ENCODE assay signal across 36 cellular contexts in genomic region chr17:29322363-29322762, GRCh38. TPM values are rescaled to one million over a fixed set of nuclear protein-coding genes. Genes with fewer than 3 reads are reported as not detected.
DNase-seq lines count a peak whose midpoint lies in the region; ATAC-seq, FAIRE-seq and TF ChIP-seq lines count a peak whose summit lies in the region.
"Had no signal": no experiment of that assay in that cellular context is flagged by ENCODE, and none has a peak within 500 bp of the region (broad histone marks: within the 10 kb centered on the region; RNA-seq: fewer than 3 reads in every experiment).

No MANE protein-coding gene starts in this region.

- no TSS peak for BruUV-seq in HepG2 (replicated peaks; lab: Mats Ljungman, UMichigan)
- BruUV-seq in IMR-90 (replicated peaks; lab: Mats Ljungman, UMichigan), result no TSS peak
- BruUV-seq in K562 (replicated peaks; lab: Mats Ljungman, UMichigan), result no TSS peak

- TF ChIP-seq RAD21 in HepG2 (CRISPR knock-in tag; IDR thresholded peaks at IDR 0.05) (no peak), A549 (conservative IDR thresholded peaks at IDR 0.05 in 1 of 2, IDR thresholded peaks at IDR 0.05 in 1 of 2) (no peak), IMR-90 (IDR thresholded peaks at IDR 0.05; ENCODE audit: low read length) (no peak), K562 (CRISPR knock-in tag; conservative IDR thresholded peaks at IDR 0.05 in 1 of 2, IDR thresholded peaks at IDR 0.05 in 1 of 2) (no peak)

- ATAC-seq in HepG2 (no peak), right lobe of liver (no peak), A549 (no peak), IMR-90 (ENCODE audit: low read depth) (no peak), K562 (no peak), GM21717 (IDR thresholded peaks at IDR 0.05; ENCODE audit: unreplicated experiment) (no peak)
- no peak for ATAC-seq in activated T-cell treated with anti-CD3 and anti-CD28 coated beads, Interleukin-2, amount 50 U/mL, for 4 hours
- ATAC-seq: CD8-positive, alpha-beta T cell had no signal

- H3K36me3 Mint-ChIP-seq in activated T-cell treated with anti-CD3 and anti-CD28 coated beads, Interleukin-2, amount 50 U/mL, for 4 hours (ENCODE audit: insufficient read depth), result no peaks in the 10 kb centered on the region
- H3K36me3 Mint-ChIP-seq: CD14-positive monocyte; CD4-positive, alpha-beta memory T cell; CD4-positive, CD25-positive, alpha-beta regulatory T cell; CD8-positive, alpha-beta memory T cell; CD8-positive, alpha-beta T cell had no signal

- H4K20me1 ChIP-seq in HepG2 (ENCODE audit: insufficient read depth, low read length), result no peaks in the 10 kb centered on the region
- no peaks in the 10 kb centered on the region for H4K20me1 ChIP-seq in IMR-90 (ENCODE audit: insufficient read depth, low read length)
- H4K20me1 ChIP-seq in K562 (replicated peaks; ENCODE audit: control insufficient read depth, insufficient read depth, low read length), result no peaks in the 10 kb centered on the region
- H4K20me1 ChIP-seq: BLaER1; BLaER1 treated with 17β-estradiol and CSF1 and Interleukin-3, amounts not matched to agents 10 nM and 100 nM had no signal

- no peak overlapping the region for H2AK9ac ChIP-seq in IMR-90 (replicated peaks; ENCODE audit: low read depth, low read length, poor library complexity)

- H2BK15ac ChIP-seq in IMR-90 (ENCODE audit: low read depth, low read length), result no peak overlapping the region

- no peak overlapping the region for H2BK5ac ChIP-seq in IMR-90 (ENCODE audit: low read depth, low read length, poor library complexity, severe bottlenecking)

- H3K27me3 ChIP-seq in HepG2 (ENCODE audit: control insufficient read depth in 1 of 2, insufficient read depth in 2 of 2, low read length in 2 of 2) (no peaks in the 10 kb centered on the region; a peak in 1 of 5 replicates), right lobe of liver (no peaks in the 10 kb centered on the region), IMR-90 (ENCODE audit: control insufficient read depth, insufficient read depth, low read length) (peaks cover 6% of the 10 kb centered on the region), K562 (ENCODE audit: control insufficient read depth in 2 of 2, insufficient read depth in 2 of 2, low read length in 2 of 2) (peaks cover 5 to 19% of the 10 kb centered on the region in 2 experiments; a peak in 3 of 5 replicates)
- H3K27me3 ChIP-seq: BE2C; BLaER1; BLaER1 treated with 17β-estradiol and CSF1 and Interleukin-3, amounts not matched to agents 10 nM and 100 nM had no signal

- H3K79me2 ChIP-seq in HepG2 (ENCODE audit: insufficient read depth, low read length) (no peaks in the 10 kb centered on the region), K562 (ENCODE audit: control insufficient read depth, insufficient read depth, low read length) (no peaks in the 10 kb centered on the region)

- dilution Hi-C loops in IMR-90 (cut with HindIII; ENCODE audit: low sequenced_read_pairs, unreplicated experiment), result no loop called here

- TF ChIP-seq CTCF in HepG2 (CRISPR knock-in tag; IDR thresholded peaks at IDR 0.05), result no peak
- TF ChIP-seq CTCF in right lobe of liver (IDR thresholded peaks at IDR 0.05), result no peak
- TF ChIP-seq CTCF in A549 (IDR thresholded peaks at IDR 0.05), result no peak
- TF ChIP-seq CTCF in IMR-90 (conservative IDR thresholded peaks at IDR 0.05; ENCODE audit: low read depth, low read length), result no peak
- no peak for TF ChIP-seq CTCF in K562 (IDR thresholded peaks at IDR 0.05 in 2 of 3, conservative IDR thresholded peaks at IDR 0.05 in 1 of 3; ENCODE audit: insufficient read depth in 2 of 3, low read depth in 1 of 3, low read length in 3 of 3)

- H3K4me3 ChIP-seq in HepG2 (replicated peaks in 1 of 3; ENCODE audit: insufficient read depth in 1 of 3, low read depth in 2 of 3, low read length in 3 of 3) (no peak overlapping the region), right lobe of liver (no peak overlapping the region), A549 (no peak overlapping the region), IMR-90 (ENCODE audit: insufficient read depth, low read depth, low read length) (no peak overlapping the region), K562 (no peak overlapping the region)
- H3K4me3 ChIP-seq: BLaER1; BLaER1 treated with 17β-estradiol and CSF1 and Interleukin-3, amounts not matched to agents 10 nM and 100 nM had no signal

- H3K9me3 Mint-ChIP-seq in activated T-cell treated with anti-CD3 and anti-CD28 coated beads, Interleukin-2, amount 50 U/mL, for 4 hours, result no peaks in the 10 kb centered on the region
- H3K9me3 Mint-ChIP-seq: CD14-positive monocyte; CD4-positive, alpha-beta memory T cell; CD4-positive, alpha-beta T cell; CD4-positive, CD25-positive, alpha-beta regulatory T cell; CD8-positive, alpha-beta memory T cell; CD8-positive, alpha-beta T cell had no signal

- no peaks in the 10 kb centered on the region for H3K9me1 ChIP-seq in IMR-90 (ENCODE audit: insufficient read depth, low read length)
- no peaks in the 10 kb centered on the region for H3K9me1 ChIP-seq in K562 (ENCODE audit: control insufficient read depth, insufficient read depth, low read length)

- no peak overlapping the region for H4K91ac ChIP-seq in IMR-90 (ENCODE audit: insufficient read depth, low read depth, low read length)

- 0% methylated on average over 2 of the region's 2 CpGs for WGBS in HepG2 (ENCODE audit: low lambda C conversion rate)
- 67% methylated on average over 2 of the region's 2 CpGs for whole genome bisulfite sequencing in right lobe of liver (ENCODE audit: insufficient coverage, low coverage, low lambda C conversion rate, missing lambda C conversion rate)
- 11% methylated on average over 2 of the region's 2 CpGs for WGBS in A549 (ENCODE audit: missing lambda C conversion rate)
- WGBS in IMR-90 (ENCODE audit: extremely low coverage in 2 of 2, insufficient read length in 1 of 2), 2 experiments, result no CpG with 5 or more reads among the region's 2 CpGs
- WGBS in K562 (ENCODE audit: insufficient coverage, low coverage, missing lambda C conversion rate), result 0% methylated on average over 2 of the region's 2 CpGs

- H3K79me1 ChIP-seq in IMR-90 (ENCODE audit: low read depth in 1 of 2, low read length in 2 of 2), result no peaks in the 10 kb centered on the region

- H3K36me3 ChIP-seq in HepG2 (replicated peaks in 1 of 2; ENCODE audit: control insufficient read depth in 1 of 2, insufficient read depth in 2 of 2, low read length in 2 of 2) (no peaks in the 10 kb centered on the region), right lobe of liver (no peaks in the 10 kb centered on the region), IMR-90 (ENCODE audit: control insufficient read depth, insufficient read depth, low read length) (no peaks in the 10 kb centered on the region), K562 (ENCODE audit: control insufficient read depth, insufficient read depth, low read length) (no peaks in the 10 kb centered on the region)
- H3K36me3 ChIP-seq: BE2C; BLaER1; BLaER1 treated with 17β-estradiol and CSF1 and Interleukin-3, amounts not matched to agents 10 nM and 100 nM had no signal

- H3K23ac ChIP-seq in IMR-90 (ENCODE audit: low read depth, low read length), result no peak overlapping the region

- no peak overlapping the region for H4K5ac ChIP-seq in IMR-90 (ENCODE audit: low read depth, low read length)

- H2AK5ac ChIP-seq in IMR-90 (ENCODE audit: low read depth, low read length), result no peak overlapping the region

- TF ChIP-seq POLR2A in HepG2 (IDR thresholded peaks at IDR 0.05; ENCODE audit: insufficient read depth in 1 of 2, low read depth in 2 of 2, low read length in 2 of 2) (no peak), right lobe of liver (IDR thresholded peaks at IDR 0.05) (no peak), A549 (IDR thresholded peaks at IDR 0.05; ENCODE audit: low read length) (no peak), IMR-90 (IDR thresholded peaks at IDR 0.05; ENCODE audit: low read depth, low read length) (no peak), K562 (conservative IDR thresholded peaks at IDR 0.05) (no peak)

- no peak for DNase-seq in HepG2 (ENCODE audit: low spot score)
- no peak for DNase-seq in right lobe of liver
- DNase-seq in A549 (ENCODE audit: low read depth in 1 of 2, low spot score in 1 of 2), result no peak
- no peak for DNase-seq in IMR-90
- no peak for DNase-seq in K562 (ENCODE audit: extremely low read depth in 1 of 4, low spot score in 3 of 4)
- DNase-seq in activated gamma-delta T cell treated with Interleukin-2 at 50 U/mL for 16 hours, result no peak
- no peak for DNase-seq in activated T-cell treated with anti-CD3 and anti-CD28 coated beads, Interleukin-2, amount 50 U/mL, for 4 hours
- DNase-seq: 8988T; ACHN; AML-193; BE2C; C1 segment of cervical spinal cord; Caco-2; Calu3; CD4-positive, alpha-beta memory T cell; CD4-positive, alpha-beta T cell; CD4-positive, CD25-positive, alpha-beta regulatory T cell; CD8-positive, alpha-beta memory T cell; CD8-positive, alpha-beta T cell; COR-L47; DMS 273 treated with DMSO at 0.1 percent for 48 hours; DMS153; DMS53; DMS79; DMS79 treated with DMSO at 0.1 percent for 48 hours; DND-41; EL had no signal

- H3K27me3 Mint-ChIP-seq in activated T-cell treated with anti-CD3 and anti-CD28 coated beads, Interleukin-2, amount 50 U/mL, for 4 hours (ENCODE audit: low read depth), result no peaks in the 10 kb centered on the region
- H3K27me3 Mint-ChIP-seq: B cell; CD4-positive, alpha-beta T cell; CD8-positive, alpha-beta memory T cell had no signal

- H3K18ac ChIP-seq in IMR-90 (ENCODE audit: low read depth, low read length), result no peak overlapping the region

- H3K4me1 ChIP-seq in HepG2 (ENCODE audit: insufficient read depth, low read length) (no peaks in the 10 kb centered on the region), right lobe of liver (no peaks in the 10 kb centered on the region), A549 (no peaks in the 10 kb centered on the region), IMR-90 (ENCODE audit: control insufficient read depth, insufficient read depth, low read length) (no peaks in the 10 kb centered on the region), K562 (replicated peaks in 1 of 2; ENCODE audit: control insufficient read depth in 2 of 2, insufficient read depth in 2 of 2, low read length in 2 of 2) (no peaks in the 10 kb centered on the region; a peak in 1 of 5 replicates)
- H3K4me1 ChIP-seq: BE2C; BLaER1; BLaER1 treated with 17β-estradiol and CSF1 and Interleukin-3, amounts not matched to agents 10 nM and 100 nM; Caco-2 had no signal

- intact Hi-C loops in HepG2 (cut with micrococcal nuclease; ENCODE audit: unreplicated experiment) (no loop called here), right lobe of liver (cut with DNase I) (no loop called here), IMR-90 (cut with micrococcal nuclease) (no loop called here), K562 (cut with micrococcal nuclease) (no loop called here)

- H3K4me2 ChIP-seq in HepG2 (ENCODE audit: low read depth, low read length) (no peak overlapping the region), A549 (no peak overlapping the region), IMR-90 (ENCODE audit: low read depth, low read length) (no peak overlapping the region), K562 (ENCODE audit: insufficient read depth, low read length) (no peak overlapping the region)
- H3K4me2 ChIP-seq: BLaER1; BLaER1 treated with 17β-estradiol and CSF1 and Interleukin-3, amounts not matched to agents 10 nM and 100 nM had no signal

- H3K14ac ChIP-seq in IMR-90 (replicated peaks; ENCODE audit: low read depth, low read length), result no peak overlapping the region

- H3K9me3 ChIP-seq in HepG2 (ENCODE audit: low read length) (no peaks in the 10 kb centered on the region), right lobe of liver (no peaks in the 10 kb centered on the region), A549 (no peaks in the 10 kb centered on the region), IMR-90 (ENCODE audit: control insufficient read depth, insufficient read depth, low read length) (no peaks in the 10 kb centered on the region), K562 (replicated peaks; ENCODE audit: control insufficient read depth, insufficient read depth, low read depth, low read length) (no peaks in the 10 kb centered on the region)
- H3K9me3 ChIP-seq: BE2C; BLaER1; BLaER1 treated with 17β-estradiol and CSF1 and Interleukin-3, amounts not matched to agents 10 nM and 100 nM; Caco-2 had no signal

- CTCF ChIA-PET in HepG2 (lab: Yijun Ruan, JAX; ENCODE audit: low intra/inter-chr PET ratio, low total read pairs) (no interaction called here), A549 (lab: Yijun Ruan, JAX) (interaction anchor here (0.6 to 1.2 kb wide), 2 partner anchors 9 to 473 kb away, joined by 3 to 4 read pairs; no protein-coding TSS in a partner anchor), IMR-90 (lab: Yijun Ruan, JAX) (interaction anchor here (0.6 kb wide), 1 partner anchor 68 kb away, joined by 4 read pairs; no protein-coding TSS in a partner anchor), K562 (lab: Yijun Ruan, JAX; ENCODE audit: low intra/inter-chr PET ratio) (no interaction called here)

- H3K9ac ChIP-seq in HepG2 (ENCODE audit: insufficient read depth, low read depth, low read length), result no peak overlapping the region
- H3K9ac ChIP-seq in IMR-90 (ENCODE audit: low read depth, low read length), result no peak overlapping the region
- no peak overlapping the region for H3K9ac ChIP-seq in K562 (ENCODE audit: insufficient read depth in 1 of 2, low read depth in 2 of 2, low read length in 2 of 2)
- H3K9ac ChIP-seq: BLaER1; BLaER1 treated with 17β-estradiol and CSF1 and Interleukin-3, amounts not matched to agents 10 nM and 100 nM had no signal

- POLR2A ChIA-PET in HepG2 (lab: Yijun Ruan, JAX) (no interaction called here), A549 (lab: Yijun Ruan, JAX) (no interaction called here), IMR-90 (lab: Charles Lee; ENCODE audit: unreplicated experiment) (interaction anchor here (0.6 kb wide), 1 partner anchor 22 kb away, joined by 4 read pairs; no protein-coding TSS in a partner anchor), K562 (lab: Yijun Ruan, JAX) (no interaction called here)

- H3K4ac ChIP-seq in IMR-90 (ENCODE audit: low read depth, low read length), result no peak overlapping the region

- H3K4me3 Mint-ChIP-seq in activated T-cell treated with anti-CD3 and anti-CD28 coated beads, Interleukin-2, amount 50 U/mL, for 4 hours, result no peak overlapping the region
- H3K4me3 Mint-ChIP-seq: B cell; CD14-positive monocyte; CD4-positive, alpha-beta memory T cell; CD4-positive, alpha-beta T cell; CD4-positive, CD25-positive, alpha-beta regulatory T cell; CD8-positive, alpha-beta memory T cell; CD8-positive, alpha-beta T cell had no signal

- no peak overlapping the region for H2BK20ac ChIP-seq in IMR-90 (ENCODE audit: low read depth, low read length)

- no peaks in the 10 kb centered on the region for H3K4me1 Mint-ChIP-seq in activated T-cell treated with anti-CD3 and anti-CD28 coated beads, Interleukin-2, amount 50 U/mL, for 4 hours (ENCODE audit: low read depth)
- H3K4me1 Mint-ChIP-seq: B cell; CD4-positive, alpha-beta memory T cell; CD4-positive, CD25-positive, alpha-beta regulatory T cell; CD8-positive, alpha-beta memory T cell had no signal

- no peak overlapping the region for H2BK120ac ChIP-seq in IMR-90 (ENCODE audit: low read depth, low read length)

- no peak overlapping the region for H3K56ac ChIP-seq in IMR-90 (ENCODE audit: extremely low read depth, insufficient read depth, low read length)

- H2AFZ ChIP-seq in HepG2 (ENCODE audit: low read length), result no peak overlapping the region
- no peak overlapping the region for H2AFZ ChIP-seq in IMR-90 (replicated peaks; ENCODE audit: low read length, poor library complexity)
- H2AFZ ChIP-seq in K562 (ENCODE audit: low read depth, low read length), result no peak overlapping the region

- TF ChIP-seq EP300 in HepG2 (IDR thresholded peaks at IDR 0.05; ENCODE audit: low read depth in 2 of 2, low read length in 2 of 2) (no peak), HepG2 (CRISPR knock-in tag; IDR thresholded peaks at IDR 0.05; ENCODE audit: borderline replicate concordance) (no peak), A549 (IDR thresholded peaks at IDR 0.05) (no peak), K562 (IDR thresholded peaks at IDR 0.05; ENCODE audit: low read length) (no peak)

- FAIRE-seq in HepG2 (lab: Jason Lieb, UNC) (no peak), A549 (lab: Jason Lieb, UNC) (peak; percentile 67), K562 (lab: Jason Lieb, UNC) (no peak)
- FAIRE-seq: A204.1, D721Med had no signal

- H3K27ac ChIP-seq in HepG2 (ENCODE audit: extremely low read length, insufficient read depth, low read length), result no peak overlapping the region
- H3K27ac ChIP-seq in right lobe of liver, result no peak overlapping the region
- no peak overlapping the region for H3K27ac ChIP-seq in A549
- no peak overlapping the region for H3K27ac ChIP-seq in IMR-90 (ENCODE audit: insufficient read depth, low read length)
- no peak overlapping the region for H3K27ac ChIP-seq in K562 (ENCODE audit: extremely low read depth, low read depth, low read length)
- H3K27ac ChIP-seq: 22Rv1; BLaER1; BLaER1 treated with 17β-estradiol and CSF1 and Interleukin-3, amounts not matched to agents 10 nM and 100 nM; C4-2B had no signal

- no peak overlapping the region for H4K8ac ChIP-seq in IMR-90 (ENCODE audit: low read depth in 2 of 2, low read length in 2 of 2)

- in situ Hi-C loops in HepG2 (cut with HindIII; ENCODE audit: extremely low pct_ligation_motif_present, low pct_unique_long_range_greater_than_20kb) (no loop called here), IMR-90 (cut with MboI; ENCODE audit: low sequenced_read_pairs) (no loop called here), K562 (cut with MboI) (no loop called here)

RNA-seq across cellular contexts. Expression of gene NUFIP2, which starts 28.4 kb away (rescaled TPM):
- 30.8 and 51.1 TPM in 2 replicates for total RNA-seq in HepG2 (2016; rRNA removed; fragmentation: Illumina TruSeq; extraction: Trizol)
- 3.3 and 4.4 TPM in 2 replicates for total RNA-seq in HepG2 (2016; cell fraction: cytosol; rRNA removed; fragmentation: Illumina TruSeq; extraction: Trizol; ENCODE audit: low read depth)
- 33.9 and 51.5 TPM in 2 replicates for total RNA-seq in HepG2 (2016; cell fraction: insoluble cytoplasmic fraction; rRNA removed; fragmentation: Illumina TruSeq; extraction: Trizol)
- total RNA-seq in HepG2 (2016; cell fraction: membrane; rRNA removed; fragmentation: Illumina TruSeq; extraction: Trizol), result 12.2 and 14.5 TPM in 2 replicates
- total RNA-seq in HepG2 (2016; cell fraction: nucleus; rRNA removed; fragmentation: Illumina TruSeq; extraction: Trizol), result 29.2 and 31.4 TPM in 2 replicates
- polyA plus RNA-seq in HepG2 (2011; rRNA removed), result 7.2 and 10.3 TPM in 2 replicates
- 4.2 and 7.1 TPM in 2 replicates for polyA plus RNA-seq in HepG2 (2011; cell fraction: cytosol; rRNA removed)
- polyA plus RNA-seq in HepG2 (2011; cell fraction: nucleus; rRNA removed), result 26.3 and 51.8 TPM in 2 replicates
- polyA plus RNA-seq in HepG2 (2012), result 13.6 and 17.8 TPM in 2 replicates
- 0.59 and 0.75 TPM in 2 replicates for polyA plus RNA-seq in HepG2 (2016; cell fraction: cytosol; fragmentation: Illumina TruSeq; extraction: Trizol; ENCODE audit: low read depth)
- polyA plus RNA-seq in HepG2 (2016; cell fraction: insoluble cytoplasmic fraction; fragmentation: Illumina TruSeq; extraction: Trizol; ENCODE audit: low read depth), result 27.2 and 28.3 TPM in 2 replicates
- polyA plus RNA-seq in HepG2 (2016; cell fraction: membrane; fragmentation: Illumina TruSeq; extraction: Trizol; ENCODE audit: low read depth), result 3.1 TPM in 2 replicates
- 32.0 and 35.0 TPM in 2 replicates for polyA plus RNA-seq in HepG2 (2016; cell fraction: nucleus; fragmentation: Illumina TruSeq; extraction: Trizol; ENCODE audit: insufficient read depth, low read depth)
- 16.2 and 48.5 TPM in 2 replicates for polyA minus RNA-seq in HepG2 (2011; rRNA and poly(A)+ RNA removed; ENCODE audit: low replicate concordance)
- polyA minus RNA-seq in HepG2 (2011; cell fraction: cytosol; rRNA and poly(A)+ RNA removed), result 18.9 and 19.5 TPM in 2 replicates
- 25.1 and 29.7 TPM in 2 replicates for polyA minus RNA-seq in HepG2 (2011; cell fraction: nucleus; rRNA and poly(A)+ RNA removed)
- total RNA-seq in right lobe of liver, result 10 to 100 TPM; 16.1 to 31.2 (median 22.5) TPM
- polyA plus RNA-seq in A549 (2011; rRNA removed), result 29.4 and 34.7 TPM in 2 replicates
- polyA plus RNA-seq in A549 (2012; cell fraction: cytosol; rRNA removed), result 16.7 and 27.9 TPM in 2 replicates
- polyA plus RNA-seq in A549 (2012; cell fraction: nucleus; rRNA removed), result 17.7 and 57.6 TPM in 2 replicates
- 33.0 to 33.5 TPM (median 33.1 TPM) in 3 replicates for polyA plus RNA-seq in A549 (2017; fragmentation: RNase III; extraction: RNeasy Plus Mini Kit Qiagen cat#74134 plus additional on column Dnase treatment)
- polyA minus RNA-seq in A549 (2011; rRNA and poly(A)+ RNA removed), result 43.2 and 49.0 TPM in 2 replicates
- total RNA-seq in IMR-90 (2012; rRNA removed), result 25.6 and 38.9 TPM in 2 replicates
- polyA plus RNA-seq in IMR-90 (2012; rRNA removed), result 7.8 and 8.9 TPM in 2 replicates
- 1.3 and 10.4 TPM in 2 replicates for polyA plus RNA-seq in IMR-90 (2012; cell fraction: cytosol; rRNA removed)
- polyA plus RNA-seq in IMR-90 (2012; cell fraction: nucleus; rRNA removed; ENCODE audit: low replicate concordance), result 17.2 and 31.8 TPM in 2 replicates
- 21.2 and 65.7 TPM in 2 replicates for total RNA-seq in K562 (2011; cell fraction: chromatin; rRNA removed; ENCODE audit: low replicate concordance)
- 15.5 and 20.2 TPM in 2 replicates for total RNA-seq in K562 (2011; cell fraction: nucleolus; rRNA removed)
- total RNA-seq in K562 (2011; cell fraction: nucleoplasm; rRNA removed), result 37.1 and 71.8 TPM in 2 replicates
- total RNA-seq in K562 (2014; rRNA removed), result 18.5 and 22.7 TPM in 2 replicates
- total RNA-seq in K562 (2014; rRNA removed; fragmentation: Illumina TruSeq; extraction: Trizol), result 38.4 and 41.3 TPM in 2 replicates
- 35.9 and 40.7 TPM in 2 replicates for total RNA-seq in K562 (2015; rRNA removed; fragmentation: Illumina TruSeq; extraction: Trizol)
- 37.8 and 38.2 TPM in 2 replicates for total RNA-seq in K562 (2021)
- 10.0 and 14.1 TPM in 2 replicates for polyA plus RNA-seq in K562 (2011; rRNA removed)
- polyA plus RNA-seq in K562 (2011; cell fraction: cytosol; rRNA removed), result 6.2 and 32.3 TPM in 2 replicates
- 19.3 and 40.9 TPM in 2 replicates for polyA plus RNA-seq in K562 (2011; cell fraction: nucleus; rRNA removed)
- 16.7 and 20.6 TPM in 2 replicates for polyA plus RNA-seq in K562 (2012)
- polyA plus RNA-seq in K562 (2014; fragmentation: Illumina TruSeq; extraction: Trizol), result 24.2 and 26.7 TPM in 2 replicates
- polyA plus RNA-seq in K562 (2014; fragmentation: Nextera tagmentation; extraction: Ambion mirVana), result 1 to 10 TPM; 4.9 to 6.1 TPM
- 14.6 and 15.3 TPM in 2 replicates for polyA plus RNA-seq in K562 (2014; rRNA removed)
- polyA minus RNA-seq in K562 (2011; rRNA and poly(A)+ RNA removed), result 16.1 and 19.8 TPM in 2 replicates
- 27.9 and 30.0 TPM in 2 replicates for polyA minus RNA-seq in K562 (2011; cell fraction: cytosol; rRNA and poly(A)+ RNA removed)
- 11.7 and 17.8 TPM in 2 replicates for polyA minus RNA-seq in K562 (2011; cell fraction: nucleus; rRNA and poly(A)+ RNA removed)
- 10 to 100 TPM; 59.6 to 63.4 (median 60.9) TPM for total RNA-seq in activated T-cell treated with anti-CD3 and anti-CD28 coated beads, Interleukin-2, amount 50 U/mL, for 4 hours

Comparison
In these comparisons a context has a peak if more than half of its experiments do, and no peak if none do; other contexts are left out.
1. CTCF ChIA-PET loops: an anchor here in A549 (0.6 to 1.2 kb wide) and IMR-90 (0.6 kb wide); none called in HepG2 and K562.
2. Of the 241 proteins assayed by ChIP-seq in both HepG2 and K562: peak only in HepG2: MAFF; only in K562: none; in both: none; in neither: 239; mixed calls (peak in some experiments, not most) for 1.